9 cellular contexts compared by ENCODE assay signal in genomic region chr15:31439328-31439727, GRCh38.
A peak's percentile ranks its signal among the peaks of the same experiment; 100 is the strongest.
DNase-seq lines count a peak whose midpoint lies in the region; TF ChIP-seq lines count a peak whose summit lies in the region.
"Had no signal": no experiment of that assay in that cellular context is flagged by ENCODE, and none has a peak within 500 bp of the region (broad histone marks: within the 10 kb centered on the region; RNA-seq: fewer than 3 reads in every experiment).

No MANE protein-coding gene starts in this region.

- 55 to 64% methylated on average over 10 of the region's 10 CpGs for WGBS in thyroid gland, 2 donors

- H3K36me3 ChIP-seq in cardiac muscle cell (no peaks in the 10 kb centered on the region), SJSA1 (no peaks in the 10 kb centered on the region), thyroid gland (no peaks in the 10 kb centered on the region)
- H3K36me3 ChIP-seq: SJCRH30 had no signal

- H3K27me3 ChIP-seq in cardiac muscle cell (peaks cover 14% of the 10 kb centered on the region), SJSA1 (replicated peaks) (no peaks in the 10 kb centered on the region), thyroid gland (no peaks in the 10 kb centered on the region)
- H3K27me3 ChIP-seq: SJCRH30 had no signal

- H3K9me3 ChIP-seq in cardiac muscle cell (ENCODE audit: low read depth) (no peaks in the 10 kb centered on the region), SJSA1 (replicated peaks) (no peaks in the 10 kb centered on the region), thyroid gland (no peaks in the 10 kb centered on the region)
- H3K9me3 ChIP-seq: SJCRH30 had no signal

- H3K4me3 ChIP-seq in cardiac muscle cell: no peak overlapping the region
- no peak overlapping the region for H3K4me3 ChIP-seq in SJSA1
- H3K4me3 ChIP-seq in fibroblast of villous mesenchyme (ENCODE audit: low read depth, low read length): no peak overlapping the region
- H3K4me3 ChIP-seq in thyroid gland (replicated peaks in 1 of 3): no peak overlapping the region
- H3K4me3 ChIP-seq: SJCRH30 had no signal

- TF ChIP-seq CTCF in cardiac muscle cell (IDR thresholded peaks at IDR 0.05; ENCODE audit: low read depth, low read length): peak; percentile 13
- TF ChIP-seq CTCF in fibroblast of villous mesenchyme (IDR thresholded peaks at IDR 0.05; ENCODE audit: insufficient read depth, low read depth, low read length): peak; percentile 27
- TF ChIP-seq CTCF in thyroid gland (IDR thresholded peaks at IDR 0.05): no peak

- H3K4me1 ChIP-seq in cardiac muscle cell (ENCODE audit: low read depth) (peaks cover 6% of the 10 kb centered on the region), SJSA1 (replicated peaks) (peaks cover 55% of the 10 kb centered on the region), thyroid gland (peaks cover 20 to 37% of the 10 kb centered on the region in 2 donors)
- H3K4me1 ChIP-seq: SJCRH30 had no signal

- intact Hi-C loops in cardiac septum (cut with DNase I): loop anchor here (2.0 to 5.0 kb wide), 2 partner anchors 49 to 222 kb away; no protein-coding TSS in a partner anchor
- intact Hi-C loops in thyroid gland (cut with DNase I): loop anchor here (5.0 kb wide), 4 partner anchors 48 to 237 kb away; no protein-coding TSS in a partner anchor

- H3K27ac ChIP-seq in cardiac muscle cell (no peak overlapping the region), SJSA1 (no peak overlapping the region), thyroid gland (no peak overlapping the region)
- H3K27ac ChIP-seq: SJCRH30 had no signal

- no peak for TF ChIP-seq POLR2A in thyroid gland (IDR thresholded peaks at IDR 0.05)

- DNase-seq in cardiac muscle cell (ENCODE audit: low read depth in 1 of 2, low spot score in 1 of 2): no peak
- no peak for DNase-seq in cardiac septum (ENCODE audit: low spot score)
- DNase-seq in SJSA1 (ENCODE audit: low read depth in 1 of 2, low spot score in 2 of 2): peak; percentile 54 to 66
- no peak for DNase-seq in fibroblast of villous mesenchyme (ENCODE audit: low read depth)
- DNase-seq in thyroid gland: peak; percentile 17 to 44
- no peak for DNase-seq in occipital lobe (lab: John Stamatoyannopoulos, UW)
- DNase-seq in NCI-H1694 (lab: John Stamatoyannopoulos, UW): no peak
- no peak for DNase-seq in putamen (ENCODE audit: low spot score)

Comparison
In these comparisons a context has a peak if more than half of its experiments do, and no peak if none do; other contexts are left out.
1. DNase-seq: peak in SJSA1 (2 of 2) and thyroid gland (2 of 2); none in cardiac muscle cell (0 of 2), cardiac septum (single experiment), fibroblast of villous mesenchyme (single experiment), occipital lobe (single experiment), NCI-H1694 (single experiment) and putamen (single experiment).
2. CTCF ChIP-seq: peak in cardiac muscle cell (single experiment) and fibroblast of villous mesenchyme (single experiment); none in thyroid gland (0 of 6).